Comparison of ENCODE assay signal across 8 cellular contexts in genomic region chr17:42670199-42670924, GRCh38. TPM values are rescaled to one million over a fixed set of nuclear protein-coding genes. Genes with fewer than 3 reads are reported as not detected.
DNase-seq lines count a peak whose midpoint lies in the region; ATAC-seq and TF ChIP-seq lines count a peak whose summit lies in the region.

No MANE protein-coding gene starts in this region.

- H2AFZ ChIP-seq in mammary epithelial cell (ENCODE audit: low read depth, low read length), result no peak overlapping the region

- no TSS peak for BruUV-seq in mammary epithelial cell (replicated peaks; lab: Mats Ljungman, UMichigan)

- H3K36me3 ChIP-seq in breast epithelium (no peaks in the 10 kb centered on the region), mammary epithelial cell (ENCODE audit: insufficient read depth, low read length) (peaks cover 9% of the 10 kb centered on the region)

- no peak for ATAC-seq in left ventricle myocardium superior

- intact Hi-C loops in breast epithelium (cut with DNase I; ENCODE audit: low total_unique reads), result loop anchor here (5.0 to 10.0 kb wide), 2 partner anchors 96 to 352 kb away; partner anchors contain the start of genes PSMC3IP and VAT1
- intact Hi-C loops in mammary epithelial cell (cut with micrococcal nuclease), result no loop called here
- intact Hi-C loops in left ventricle myocardium superior (cut with micrococcal nuclease), result no loop called here

- in situ Hi-C loops in mammary epithelial cell (cut with MboI; ENCODE audit: low sequenced_read_pairs in 2 of 2), result no loop called here

- no peak overlapping the region for H3K4me3 Mint-ChIP-seq in type B pancreatic cell

- H3K4me1 ChIP-seq in breast epithelium (peaks cover 16 to 21% of the 10 kb centered on the region in 2 donors), mammary epithelial cell (ENCODE audit: insufficient read depth, low read length) (peaks cover 66% of the 10 kb centered on the region)

- CTCF ChIA-PET in mammary epithelial cell (lab: Charles Lee; ENCODE audit: low non-redundant PET), result no interaction called here

- dilution Hi-C loops in mammary epithelial cell (cut with HindIII; ENCODE audit: low sequenced_read_pairs), result no loop called here

- 87% methylated on average over 21 of the region's 71 CpGs for WGBS in mammary epithelial cell (ENCODE audit: low coverage, missing lambda C conversion rate)

- TF ChIP-seq CTCF in breast epithelium (IDR thresholded peaks at IDR 0.05) (no peak), mammary epithelial cell (conservative IDR thresholded peaks at IDR 0.05 in 1 of 2, IDR thresholded peaks at IDR 0.05 in 1 of 2; ENCODE audit: extremely low read depth in 1 of 2, insufficient read depth in 1 of 2, low read depth in 1 of 2, low read length in 2 of 2) (no peak), type B pancreatic cell (conservative IDR thresholded peaks at IDR 0.05) (peak; percentile 23)

- no peak for DNase-seq in breast epithelium (ENCODE audit: low spot score in 2 of 2)
- DNase-seq in mammary epithelial cell, result no peak
- peak; percentile 32 for DNase-seq in activated gamma-delta T cell treated with Interleukin-2 at 50 U/mL for 16 hours
- DNase-seq in left kidney (ENCODE audit: low read depth, low spot score), result peak; percentile 81
- no peak for DNase-seq in type B pancreatic cell (ENCODE audit: extremely low spot score, unreplicated experiment)
- no peak for DNase-seq in pons (ENCODE audit: low spot score)
- no peak for DNase-seq in left ventricle myocardium superior
- DNase-seq in NCI-H226, result no peak

- no peaks in the 10 kb centered on the region for H3K9me3 Mint-ChIP-seq in type B pancreatic cell

- H3K36me3 Mint-ChIP-seq in type B pancreatic cell, result peaks cover 19% of the 10 kb centered on the region

- H3K27me3 ChIP-seq in breast epithelium (no peaks in the 10 kb centered on the region), mammary epithelial cell (ENCODE audit: insufficient read depth, low read length) (no peaks in the 10 kb centered on the region)

- H3K4me3 ChIP-seq in breast epithelium (peak overlapping the region in 1 of 3 donors; percentile 22), mammary epithelial cell (replicated peaks in 1 of 3; ENCODE audit: insufficient read depth in 1 of 3, low read depth in 2 of 3, low read length in 3 of 3) (no peak overlapping the region)

- no peak overlapping the region for H3K27ac Mint-ChIP-seq in type B pancreatic cell

- H3K27ac ChIP-seq in breast epithelium, result peak overlapping the region; percentile 33 to 75
- no peak overlapping the region for H3K27ac ChIP-seq in mammary epithelial cell (ENCODE audit: insufficient read depth, low read depth, low read length)

- H4K20me1 ChIP-seq in mammary epithelial cell (ENCODE audit: insufficient read depth, low read length), result no peaks in the 10 kb centered on the region

- peaks cover 3% of the 10 kb centered on the region for H3K27me3 Mint-ChIP-seq in type B pancreatic cell

- TF ChIP-seq POLR2A in breast epithelium (IDR thresholded peaks at IDR 0.05), result no peak

- H3K9ac ChIP-seq in mammary epithelial cell (ENCODE audit: insufficient read depth, low read length), result no peak overlapping the region

- H3K4me1 Mint-ChIP-seq in type B pancreatic cell (ENCODE audit: unreplicated experiment), result peaks cover 25% of the 10 kb centered on the region

- no peaks in the 10 kb centered on the region for H3K9me3 ChIP-seq in breast epithelium
- no peaks in the 10 kb centered on the region for H3K9me3 ChIP-seq in mammary epithelial cell (replicated peaks; ENCODE audit: insufficient read depth, low read length)

- H3K4me2 ChIP-seq in mammary epithelial cell (ENCODE audit: insufficient read depth, low read depth, low read length), result no peak overlapping the region

- H3K79me2 ChIP-seq in mammary epithelial cell (ENCODE audit: insufficient read depth, low read length), result peaks cover 14% of the 10 kb centered on the region

RNA-seq across cellular contexts. Expression of gene PLEKHH3, which starts 6.4 kb away (rescaled TPM):
- total RNA-seq in breast epithelium, result 10 to 100 TPM; 15.4 to 32.2 (median 24.6) TPM
- total RNA-seq in mammary epithelial cell, result 10 to 100 TPM; 22.1 to 22.7 TPM
- polyA plus RNA-seq in mammary epithelial cell, result 5.8 TPM
- polyA minus RNA-seq in mammary epithelial cell, result 1.9 TPM
- 29.1 and 60.5 TPM in 2 replicates for total RNA-seq in type B pancreatic cell (ENCODE audit: low replicate concordance)
- total RNA-seq in left ventricle myocardium superior, result 35.7 TPM

RNA-seq across cellular contexts. Expression of gene TUBG2, which starts 11.3 kb away (rescaled TPM):
- total RNA-seq in breast epithelium (10 to 100 TPM; 19.2 to 27.9 (median 26.1) TPM), mammary epithelial cell (10 to 100 TPM; 12.3 to 34.8 TPM), type B pancreatic cell (ENCODE audit: low replicate concordance) (18.0 and 24.4 TPM in 2 replicates), left ventricle myocardium superior (17.1 TPM)
- 24.6 TPM for polyA plus RNA-seq in mammary epithelial cell
- 23.5 TPM for polyA minus RNA-seq in mammary epithelial cell

RNA-seq across cellular contexts. Expression of gene CCR10, which starts 11.3 kb away (rescaled TPM):
- total RNA-seq in breast epithelium (1 to 10 TPM; 1.6 to 4.6 (median 1.9) TPM), mammary epithelial cell (under 1 TPM in 1 of 2 donors, not detected in 1; 0.21 TPM), type B pancreatic cell (ENCODE audit: low replicate concordance) (1.2 TPM in 1 of 2 replicates, not detected in the other), left ventricle myocardium superior (1.7 TPM)
- polyA plus RNA-seq in mammary epithelial cell, result 0.14 TPM
- polyA minus RNA-seq in mammary epithelial cell, result not detected

RNA-seq across cellular contexts. Expression of gene CNTNAP1, which starts 12.0 kb away (rescaled TPM):
- total RNA-seq in breast epithelium (1 to 10 TPM; 1.8 to 4.9 (median 3.7) TPM), mammary epithelial cell (1 to 10 TPM in 1 of 2 donors, under 1 TPM in 1; 0.50 to 4.5 TPM), type B pancreatic cell (ENCODE audit: low replicate concordance) (1.00 and 17.8 TPM in 2 replicates), left ventricle myocardium superior (7.0 TPM)
- polyA plus RNA-seq in mammary epithelial cell, result 2.3 TPM
- 4.4 TPM for polyA minus RNA-seq in mammary epithelial cell

Comparison
In these comparisons a context has a peak if more than half of its experiments do, and no peak if none do; other contexts are left out.
1. DNase-seq: peak in activated gamma-delta T cell treated with Interleukin-2 at 50 U/mL for 16 hours (single experiment) and left kidney (single experiment); none in breast epithelium (0 of 2), mammary epithelial cell (single experiment), type B pancreatic cell (single experiment), pons (single experiment), left ventricle myocardium superior (single experiment) and NCI-H226 (single experiment).